12 cellular contexts compared by ENCODE assay signal in the genomic region with DNA sequence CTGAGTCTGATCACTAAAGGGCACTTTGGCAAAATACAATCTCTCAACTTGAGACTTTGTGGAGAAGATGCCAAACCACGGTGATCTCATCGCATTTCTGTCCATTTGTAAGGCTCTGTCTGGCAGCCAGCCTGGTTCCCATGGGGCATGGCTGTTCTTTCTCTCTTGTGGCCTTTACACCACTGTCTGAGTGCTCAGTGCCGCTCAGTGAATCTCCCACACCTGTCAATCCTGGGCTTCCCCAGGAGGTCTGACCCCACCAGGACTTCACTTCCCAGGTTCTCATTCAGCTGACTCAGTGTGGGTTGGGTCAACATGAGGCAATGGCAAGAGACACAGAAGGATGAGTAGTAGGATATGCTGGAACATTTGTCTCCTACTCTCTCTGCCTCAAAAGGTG.
DNase-seq lines count a peak whose midpoint lies in the region; ATAC-seq, FAIRE-seq and TF ChIP-seq lines count a peak whose summit lies in the region.
"Had no signal": no experiment of that assay in that cellular context is flagged by ENCODE, and none has a peak within 500 bp of the region (broad histone marks: within the 10 kb centered on the region; RNA-seq: fewer than 3 reads in every experiment).

No MANE protein-coding gene starts in this region.

- CTCF ChIA-PET in mammary epithelial cell (lab: Charles Lee; ENCODE audit: low non-redundant PET), result no interaction called here

- BruUV-seq in mammary epithelial cell (replicated peaks; lab: Mats Ljungman, UMichigan), result no TSS peak

- H3K4me2 ChIP-seq in DND-41 (ENCODE audit: insufficient read depth, low read length) (no peak overlapping the region), mammary epithelial cell (ENCODE audit: insufficient read depth, low read depth, low read length) (no peak overlapping the region), osteoblast (ENCODE audit: insufficient read depth, low read length) (peak overlapping the region; percentile 1)

- DNase-seq in DND-41, result no peak
- DNase-seq in HTR-8/SVneo (ENCODE audit: insufficient read length, low spot score), result peak; percentile 27
- DNase-seq in mammary epithelial cell, result peak; percentile 93
- DNase-seq in osteoblast (ENCODE audit: insufficient read length, low spot score, missing footprints), result peak; percentile 85
- no peak for DNase-seq in activated gamma-delta T cell treated with Interleukin-2 at 50 U/mL for 16 hours
- DNase-seq in NCI-H1694 treated with DMSO at 0.1 percent for 48 hours (lab: John Stamatoyannopoulos, UW), result no peak
- no peak for DNase-seq in D341Med (ENCODE audit: low spot score)
- DNase-seq: NCI-H2171; stimulated activated CD4-positive, alpha-beta T cell treated with anti-CD3 and anti-CD28 coated beads, Interleukin-4, amount 100 ng/mL, for 24 hours; T-cell had no signal

- H3K27me3 ChIP-seq in DND-41 (ENCODE audit: insufficient read depth, low read length, poor library complexity) (no peaks in the 10 kb centered on the region), mammary epithelial cell (ENCODE audit: insufficient read depth, low read length) (no peaks in the 10 kb centered on the region), osteoblast (ENCODE audit: insufficient read depth, low read length) (no peaks in the 10 kb centered on the region)
- H3K27me3 ChIP-seq: gastrocnemius medialis had no signal

- H3K9me3 ChIP-seq in DND-41 (ENCODE audit: insufficient read depth, low read length, severe bottlenecking) (no peaks in the 10 kb centered on the region), mammary epithelial cell (replicated peaks; ENCODE audit: insufficient read depth, low read length) (no peaks in the 10 kb centered on the region), osteoblast (ENCODE audit: low read depth, low read length) (no peaks in the 10 kb centered on the region)
- H3K9me3 ChIP-seq: gastrocnemius medialis had no signal

- no peak overlapping the region for H3K9ac ChIP-seq in DND-41 (ENCODE audit: low read depth, low read length)
- no peak overlapping the region for H3K9ac ChIP-seq in mammary epithelial cell (ENCODE audit: insufficient read depth, low read length)

- no peak overlapping the region for H3K27ac ChIP-seq in DND-41 (ENCODE audit: low read length)
- no peak overlapping the region for H3K27ac ChIP-seq in mammary epithelial cell (ENCODE audit: insufficient read depth, low read depth, low read length)
- H3K27ac ChIP-seq in osteoblast (ENCODE audit: low read depth, low read length), result no peak overlapping the region
- H3K27ac ChIP-seq: gastrocnemius medialis had no signal

- no peak overlapping the region for H2AFZ ChIP-seq in DND-41 (ENCODE audit: low read depth, low read length)
- H2AFZ ChIP-seq in mammary epithelial cell (ENCODE audit: low read depth, low read length), result peak overlapping the region; percentile 7
- H2AFZ ChIP-seq in osteoblast (ENCODE audit: low read length), result no peak overlapping the region

- H3K36me3 ChIP-seq in DND-41 (ENCODE audit: insufficient read depth, low read length) (no peaks in the 10 kb centered on the region), mammary epithelial cell (ENCODE audit: insufficient read depth, low read length) (no peaks in the 10 kb centered on the region), osteoblast (ENCODE audit: insufficient read depth, low read length) (no peaks in the 10 kb centered on the region)
- H3K36me3 ChIP-seq: gastrocnemius medialis had no signal

- no peak overlapping the region for H3K4me3 ChIP-seq in DND-41 (ENCODE audit: low read depth in 1 of 2, low read length in 2 of 2)
- H3K4me3 ChIP-seq in mammary epithelial cell (replicated peaks in 1 of 3; ENCODE audit: insufficient read depth in 1 of 3, low read depth in 2 of 3, low read length in 3 of 3), result no peak overlapping the region
- H3K4me3 ChIP-seq in osteoblast (ENCODE audit: insufficient read depth, low read length), result no peak overlapping the region
- H3K4me3 ChIP-seq: gastrocnemius medialis had no signal

- peak; percentile 48; the same call in 1 of the 3 replicates for ATAC-seq in DND-41 (ENCODE audit: insufficient read depth, low read depth)
- no peak for ATAC-seq in GM21360 (IDR thresholded peaks at IDR 0.05; ENCODE audit: unreplicated experiment)
- ATAC-seq: T-cell had no signal

- TF ChIP-seq CTCF in DND-41 (IDR thresholded peaks at IDR 0.05; ENCODE audit: borderline replicate concordance, extremely low read depth, low read length, poor library complexity, severe bottlenecking) (no peak), mammary epithelial cell (conservative IDR thresholded peaks at IDR 0.05 in 1 of 2, IDR thresholded peaks at IDR 0.05 in 1 of 2; ENCODE audit: extremely low read depth in 1 of 2, insufficient read depth in 1 of 2, low read depth in 1 of 2, low read length in 2 of 2) (no peak), osteoblast (IDR thresholded peaks at IDR 0.05; ENCODE audit: extremely low read depth, low read depth, low read length) (no peak)

- in situ Hi-C loops in mammary epithelial cell (cut with MboI; ENCODE audit: low sequenced_read_pairs in 2 of 2), result no loop called here

- dilution Hi-C loops in mammary epithelial cell (cut with HindIII; ENCODE audit: low sequenced_read_pairs), result no loop called here

- H4K20me1 ChIP-seq in DND-41 (ENCODE audit: insufficient read depth, low read length), result no peaks in the 10 kb centered on the region
- no peaks in the 10 kb centered on the region for H4K20me1 ChIP-seq in mammary epithelial cell (ENCODE audit: insufficient read depth, low read length)
- no peaks in the 10 kb centered on the region for H4K20me1 ChIP-seq in osteoblast (ENCODE audit: insufficient read depth, low read length)

- 4% methylated on average over 3 of the region's 3 CpGs for WGBS in mammary epithelial cell (ENCODE audit: low coverage, missing lambda C conversion rate)

- H3K79me2 ChIP-seq in DND-41 (ENCODE audit: insufficient read depth, low read length) (no peaks in the 10 kb centered on the region), mammary epithelial cell (ENCODE audit: insufficient read depth, low read length) (no peaks in the 10 kb centered on the region), osteoblast (ENCODE audit: insufficient read depth, low read length) (no peaks in the 10 kb centered on the region)

- H3K4me1 ChIP-seq in DND-41 (ENCODE audit: insufficient read depth, low read length) (0 out of 2 replicates have a peak, but pooled peaks cover 3% of the 10 kb centered on the region), mammary epithelial cell (ENCODE audit: insufficient read depth, low read length) (peaks cover 10% of the 10 kb centered on the region), osteoblast (ENCODE audit: insufficient read depth, low read length) (peaks cover 14% of the 10 kb centered on the region)
- H3K4me1 ChIP-seq: gastrocnemius medialis had no signal

- intact Hi-C loops in mammary epithelial cell (cut with micrococcal nuclease), result no loop called here

- FAIRE-seq in HTR-8/SVneo (lab: Jason Lieb, UNC), result no peak

Comparison
In these comparisons a context has a peak if more than half of its experiments do, and no peak if none do; other contexts are left out.
1. DNase-seq: peak in HTR-8/SVneo (single experiment), mammary epithelial cell (single experiment) and osteoblast (single experiment); none in DND-41 (single experiment), activated gamma-delta T cell treated with Interleukin-2 at 50 U/mL for 16 hours (single experiment), NCI-H1694 treated with DMSO at 0.1 percent for 48 hours (single experiment) and D341Med (single experiment).